28 cellular contexts compared by ENCODE assay signal in the genomic region with DNA sequence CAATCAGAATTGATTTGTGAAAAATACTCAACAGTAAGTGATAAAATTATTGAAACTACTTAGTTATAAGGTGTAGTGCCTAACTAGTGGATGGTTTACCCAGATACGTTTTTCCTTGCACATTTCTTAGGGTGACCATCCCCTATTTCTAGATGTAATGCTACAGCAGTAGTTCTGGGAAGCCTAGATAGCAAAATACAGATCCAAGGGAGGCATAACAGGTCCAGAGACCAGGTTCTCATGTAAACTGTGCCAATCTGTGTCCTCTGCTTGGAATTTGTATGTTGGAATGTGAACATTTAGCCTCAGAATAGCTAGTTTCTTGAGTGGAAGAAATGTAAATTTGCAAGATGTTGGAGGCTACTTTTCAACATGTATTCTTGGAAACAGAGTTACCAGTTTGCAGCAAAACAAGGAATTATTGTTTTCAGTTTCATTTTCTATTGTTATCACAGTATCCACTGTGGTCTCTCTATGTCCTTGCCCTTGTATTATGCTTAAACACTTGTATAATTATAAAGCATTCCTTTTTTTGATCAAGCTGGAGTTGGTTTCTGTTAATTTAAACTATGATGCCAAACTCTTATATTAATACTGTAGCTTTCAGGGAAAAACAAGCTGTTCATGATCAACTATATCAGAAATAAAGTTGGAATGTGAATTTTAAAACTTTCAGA.
A peak's percentile ranks its signal among the peaks of the same experiment; 100 is the strongest.
DNase-seq lines count a peak whose midpoint lies in the region; ATAC-seq and TF ChIP-seq lines count a peak whose summit lies in the region.
"Had no signal": no experiment of that assay in that cellular context is flagged by ENCODE, and none has a peak within 500 bp of the region (broad histone marks: within the 10 kb centered on the region; RNA-seq: fewer than 3 reads in every experiment).

No MANE protein-coding gene starts in this region.

- POLR2A ChIA-PET in IMR-90 (lab: Charles Lee; ENCODE audit: unreplicated experiment): no interaction called here

- H3K9ac ChIP-seq in IMR-90 (ENCODE audit: low read depth, low read length) (0 out of 2 replicates have a peak overlapping the region, but pooled peaks have one; percentile 11), SU-DHL-6 (ENCODE audit: low read length) (no peak overlapping the region)

- BruUV-seq in IMR-90 (replicated peaks; lab: Mats Ljungman, UMichigan): no TSS peak

- H4K5ac ChIP-seq in IMR-90 (ENCODE audit: low read depth, low read length): no peak overlapping the region

- DNase-seq in ACHN: peak; percentile 19
- no peak for DNase-seq in IMR-90
- peak; percentile 17 for DNase-seq in medulla oblongata (ENCODE audit: extremely low spot score)
- DNase-seq in Kasumi-1 (lab: John Stamatoyannopoulos, UW): no peak
- DNase-seq in 8988T: no peak
- no peak for DNase-seq in anterior cingulate cortex (lab: John Stamatoyannopoulos, UW)
- DNase-seq: activated CD4-positive, alpha-beta T cell treated with anti-CD3 and anti-CD28 coated beads for 1 hour; activated CD8-positive, alpha-beta memory T cell treated with anti-CD3 and anti-CD28 coated beads, Interleukin-2, amount 50 U/mL, for 48 hours; activated CD8-positive, alpha-beta T cell treated with anti-CD3 and anti-CD28 coated beads for 36 hours; activated naive CD4-positive, alpha-beta T cell treated with Interleukin-2 at 50 U/mL for 16 hours; BE2C; COR-L47; DMS53; endodermal cell; foreskin keratinocyte; heart right ventricle; kidney; left ventricle myocardium superior; NCI-H1105 treated with DMSO at 0.1 percent for 48 hours; NCI-H2029 treated with DMSO at 0.1 percent for 48 hours; NCI-H524 treated with DMSO at 0.1 percent for 48 hours; stimulated activated CD4-positive, alpha-beta T cell treated with anti-CD3 and anti-CD28 coated beads, Interleukin-15, amount 100 ng/mL, for 24 hours; substantia nigra had no signal

- no peak overlapping the region for H2BK120ac ChIP-seq in IMR-90 (ENCODE audit: low read depth, low read length)

- H3K4ac ChIP-seq in IMR-90 (ENCODE audit: low read depth, low read length): no peak overlapping the region

- in situ Hi-C loops in ACHN (cut with HindIII; ENCODE audit: low pct_ligation_motif_present, low pct_unique_long_range_greater_than_20kb, low sequenced_read_pairs): no loop called here
- in situ Hi-C loops in IMR-90 (cut with MboI; ENCODE audit: low sequenced_read_pairs): no loop called here

- H3K14ac ChIP-seq in IMR-90 (replicated peaks; ENCODE audit: low read depth, low read length): peak overlapping the region; percentile 52; the same call in 1 of the 2 replicates

- no CpG with 5 or more reads among the region's 1 CpG for WGBS in IMR-90 (ENCODE audit: extremely low coverage in 2 of 2, insufficient read length in 1 of 2), 2 experiments

- H2BK20ac ChIP-seq in IMR-90 (ENCODE audit: low read depth, low read length): no peak overlapping the region; the same call in 1 of the 2 replicates

- no peaks in the 10 kb centered on the region for H3K79me1 ChIP-seq in IMR-90 (ENCODE audit: low read depth in 1 of 2, low read length in 2 of 2)

- no peak overlapping the region for H2BK5ac ChIP-seq in IMR-90 (ENCODE audit: low read depth, low read length, poor library complexity, severe bottlenecking)

- peak overlapping the region in 1 of 2 experiments; percentile 28; a peak in 1 of 4 replicates for H4K8ac ChIP-seq in IMR-90 (ENCODE audit: low read depth in 2 of 2, low read length in 2 of 2)

- no peak overlapping the region for H2AK9ac ChIP-seq in IMR-90 (replicated peaks; ENCODE audit: low read depth, low read length, poor library complexity)

- H3K27ac ChIP-seq in IMR-90 (ENCODE audit: insufficient read depth, low read length) (no peak overlapping the region), SU-DHL-6 (ENCODE audit: low read depth, low read length) (no peak overlapping the region)
- H3K27ac ChIP-seq: A549, foreskin keratinocyte, heart right ventricle had no signal

- H3K9me2 ChIP-seq in SU-DHL-6 (replicated peaks; ENCODE audit: insufficient read depth, low read length): no peaks in the 10 kb centered on the region

- TF ChIP-seq POLR2A in IMR-90 (IDR thresholded peaks at IDR 0.05; ENCODE audit: low read depth, low read length): no peak

- dilution Hi-C loops in IMR-90 (cut with HindIII; ENCODE audit: low sequenced_read_pairs, unreplicated experiment): no loop called here

- H2AFZ ChIP-seq in IMR-90 (replicated peaks; ENCODE audit: low read length, poor library complexity): peak overlapping the region; percentile 56
- peak overlapping the region; percentile 5 for H2AFZ ChIP-seq in SU-DHL-6 (ENCODE audit: low read depth, low read length, severe bottlenecking)

- no peak overlapping the region for H4K91ac ChIP-seq in IMR-90 (ENCODE audit: insufficient read depth, low read depth, low read length)

- no peaks in the 10 kb centered on the region for H3K27me3 ChIP-seq in IMR-90 (ENCODE audit: control insufficient read depth, insufficient read depth, low read length)
- H3K27me3 ChIP-seq in SU-DHL-6 (ENCODE audit: low read length): no peaks in the 10 kb centered on the region
- H3K27me3 ChIP-seq: BE2C, foreskin keratinocyte, heart right ventricle had no signal

- CTCF ChIA-PET in IMR-90 (lab: Yijun Ruan, JAX): interaction anchor here (0.6 to 1.2 kb wide), 3 partner anchors 28 to 1365 kb away, joined by 3 to 5 read pairs (median 4); no protein-coding TSS in a partner anchor

- no peak overlapping the region for H3K23ac ChIP-seq in IMR-90 (ENCODE audit: low read depth, low read length)

- H3K4me1 ChIP-seq in IMR-90 (ENCODE audit: control insufficient read depth, insufficient read depth, low read length): no peaks in the 10 kb centered on the region
- H3K4me1 ChIP-seq: A549, foreskin keratinocyte, heart right ventricle had no signal

- peak; percentile 40 for ATAC-seq in IMR-90 (ENCODE audit: low read depth)
- no peak for ATAC-seq in HG03196 (IDR thresholded peaks at IDR 0.05; ENCODE audit: unreplicated experiment)
- ATAC-seq: A549; activated CD8-positive, alpha-beta T cell treated with anti-CD3 and anti-CD28 coated beads for 36 hours; esophagus mucosa; foreskin keratinocyte; heart right ventricle; left ventricle myocardium superior; stimulated activated memory B cell treated with anti-CD40 and anti-IgM and Interleukin-4, amounts not matched to agents 10 μg/mL and 1 μg/mL and 100 μg/mL, for 72 hours had no signal

- no peak overlapping the region for H3K18ac ChIP-seq in IMR-90 (ENCODE audit: low read depth, low read length)

- H3K36me3 ChIP-seq in IMR-90 (ENCODE audit: control insufficient read depth, insufficient read depth, low read length) (no peaks in the 10 kb centered on the region), SU-DHL-6 (ENCODE audit: low read length) (no peaks in the 10 kb centered on the region)
- H3K36me3 ChIP-seq: BE2C, heart right ventricle had no signal

- no peak overlapping the region for H2AK5ac ChIP-seq in IMR-90 (ENCODE audit: low read depth, low read length)

- H3K4me2 ChIP-seq in IMR-90 (ENCODE audit: low read depth, low read length) (peak overlapping the region; percentile 61), SU-DHL-6 (ENCODE audit: low read depth, low read length, poor library complexity, severe bottlenecking) (no peak overlapping the region)
- H3K4me2 ChIP-seq: A549 had no signal

- no peak for TF ChIP-seq RAD21 in IMR-90 (IDR thresholded peaks at IDR 0.05; ENCODE audit: low read length)

- intact Hi-C loops in IMR-90 (cut with micrococcal nuclease): no loop called here

- H3K79me2 ChIP-seq in SU-DHL-6 (ENCODE audit: insufficient read depth, low read length): no peaks in the 10 kb centered on the region

- H3K56ac ChIP-seq in IMR-90 (ENCODE audit: extremely low read depth, insufficient read depth, low read length): no peak overlapping the region

- H3F3A ChIP-seq in SU-DHL-6 (ENCODE audit: insufficient read depth): no peaks in the 10 kb centered on the region

- H3K9me3 ChIP-seq in IMR-90 (ENCODE audit: control insufficient read depth, insufficient read depth, low read length): no peaks in the 10 kb centered on the region
- no peaks in the 10 kb centered on the region for H3K9me3 ChIP-seq in SU-DHL-6 (ENCODE audit: insufficient read depth, low read length)
- H3K9me3 ChIP-seq: A549, BE2C, heart right ventricle had no signal

- TF ChIP-seq CTCF in IMR-90 (conservative IDR thresholded peaks at IDR 0.05; ENCODE audit: low read depth, low read length) (no peak), SU-DHL-6 (IDR thresholded peaks at IDR 0.05; ENCODE audit: insufficient read depth, low read length, poor library complexity, severe bottlenecking) (no peak)

- peaks cover 3% of the 10 kb centered on the region; the same call in 1 of the 2 replicates for H3K9me1 ChIP-seq in IMR-90 (ENCODE audit: insufficient read depth, low read length)

- H3K4me3 ChIP-seq in IMR-90 (ENCODE audit: insufficient read depth, low read depth, low read length) (no peak overlapping the region), SU-DHL-6 (ENCODE audit: insufficient read depth, low read length, poor library complexity, severe bottlenecking) (no peak overlapping the region)
- H3K4me3 ChIP-seq: A549, heart right ventricle had no signal

- H4K20me1 ChIP-seq in IMR-90 (ENCODE audit: insufficient read depth, low read length) (no peaks in the 10 kb centered on the region), SU-DHL-6 (ENCODE audit: low read depth, low read length) (no peaks in the 10 kb centered on the region)

- no peak overlapping the region for H2BK15ac ChIP-seq in IMR-90 (ENCODE audit: low read depth, low read length)

TF ChIP-seq in IMR-90, 13 proteins besides CTCF, POLR2A, EP300 and RAD21:
- TF ChIP-seq BHLHE40 (IDR thresholded peaks at IDR 0.05; ENCODE audit: low read depth, low read length) (no peak), MXI1 (IDR thresholded peaks at IDR 0.05; ENCODE audit: borderline replicate concordance, low read depth, low read length) (no peak), CHD1 (IDR thresholded peaks at IDR 0.05; ENCODE audit: low read depth, low read length) (no peak), CEBPB (IDR thresholded peaks at IDR 0.05; ENCODE audit: low read depth, low read length) (no peak), SMC3 (IDR thresholded peaks at IDR 0.05; ENCODE audit: low read depth, low read length) (no peak), NFE2L2 (IDR thresholded peaks at IDR 0.05; ENCODE audit: low read depth, low read length) (no peak), RCOR1 (IDR thresholded peaks at IDR 0.05; ENCODE audit: insufficient replicate concordance, low read length) (no peak), MAZ (IDR thresholded peaks at IDR 0.05; ENCODE audit: borderline replicate concordance, low read depth, low read length) (no peak)
- TF ChIP-seq, protein P1, sequence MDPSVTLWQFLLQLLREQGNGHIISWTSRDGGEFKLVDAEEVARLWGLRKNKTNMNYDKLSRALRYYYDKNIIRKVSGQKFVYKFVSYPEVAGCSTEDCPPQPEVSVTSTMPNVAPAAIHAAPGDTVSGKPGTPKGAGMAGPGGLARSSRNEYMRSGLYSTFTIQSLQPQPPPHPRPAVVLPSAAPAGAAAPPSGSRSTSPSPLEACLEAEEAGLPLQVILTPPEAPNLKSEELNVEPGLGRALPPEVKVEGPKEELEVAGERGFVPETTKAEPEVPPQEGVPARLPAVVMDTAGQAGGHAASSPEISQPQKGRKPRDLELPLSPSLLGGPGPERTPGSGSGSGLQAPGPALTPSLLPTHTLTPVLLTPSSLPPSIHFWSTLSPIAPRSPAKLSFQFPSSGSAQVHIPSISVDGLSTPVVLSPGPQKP (IDR thresholded peaks at IDR 0.05; ENCODE audit: borderline replicate concordance, low read depth, low read length): no peak

Comparison
In these comparisons a context has a peak if more than half of its experiments do, and no peak if none do; other contexts are left out.
1. DNase-seq: peak in ACHN (single experiment) and medulla oblongata (single experiment); none in IMR-90 (single experiment), Kasumi-1 (0 of 2), 8988T (single experiment) and anterior cingulate cortex (0 of 58).